In the genomic region with DNA sequence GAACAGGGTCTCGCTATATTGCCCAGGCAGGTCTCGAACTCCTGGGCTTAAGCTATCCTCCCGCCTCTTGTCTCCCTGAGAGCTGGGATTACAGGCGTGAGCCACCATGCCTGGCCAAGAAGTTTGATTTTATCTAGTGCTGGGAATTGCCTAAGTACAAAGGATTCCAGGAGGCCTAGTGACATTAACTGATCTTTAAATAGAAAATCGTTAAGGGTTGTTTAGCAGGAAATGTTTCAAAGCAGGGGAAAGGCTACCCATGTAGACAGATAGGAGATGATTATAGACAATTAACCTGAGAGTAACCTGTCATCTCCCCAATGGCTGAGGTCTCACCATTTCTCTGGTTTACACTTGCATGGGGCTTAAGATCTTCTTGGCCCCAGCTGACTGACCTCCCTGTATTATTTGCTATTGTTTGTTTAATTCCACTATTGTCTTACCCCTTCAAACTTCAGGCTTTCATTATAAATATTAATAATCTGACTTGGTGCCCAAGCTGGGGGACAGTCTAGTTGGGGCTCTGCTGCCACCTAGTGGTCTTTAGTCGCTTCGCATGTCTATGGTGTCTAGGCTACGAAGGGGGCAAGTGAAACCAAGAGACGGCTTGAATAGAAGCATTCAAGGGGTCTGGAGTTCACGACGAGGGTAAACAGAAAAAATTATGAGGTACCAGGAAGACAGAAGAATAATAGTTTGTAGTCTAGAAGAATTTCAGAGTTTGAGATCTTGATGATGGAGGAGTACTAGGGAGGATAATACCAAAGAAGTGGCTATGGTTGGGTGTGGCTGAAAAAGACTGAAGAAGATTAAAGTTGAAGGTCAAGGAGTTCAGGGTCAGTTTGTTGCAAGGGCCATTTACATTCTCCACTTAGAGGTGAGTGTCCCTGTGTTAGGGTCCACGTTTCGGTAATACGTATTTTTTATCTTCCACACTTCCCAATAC, we compare ENCODE assay signal across 8 cellular contexts. TPM values are rescaled to one million over a fixed set of nuclear protein-coding genes. Genes with fewer than 3 reads are reported as not detected.
DNase-seq lines count a peak whose midpoint lies in the region; ATAC-seq and TF ChIP-seq lines count a peak whose summit lies in the region.

No MANE protein-coding gene starts in this region.

- no peak overlapping the region for H3K9ac ChIP-seq in fibroblast of lung (ENCODE audit: insufficient read depth, low read length)

- H3K4me3 Mint-ChIP-seq in activated T-cell treated with anti-CD3 and anti-CD28 coated beads, Interleukin-2, amount 50 U/mL, for 4 hours, result peak overlapping the region; percentile 55
- H3K4me3 Mint-ChIP-seq in nephron progenitor cell, result no peak overlapping the region
- H3K4me3 Mint-ChIP-seq in stimulated activated naive CD8-positive, alpha-beta T cell treated with anti-CD3 and anti-CD28 coated beads, Interleukin-15, amount 100 ng/mL, for 72 hours, result peak overlapping the region; percentile 50 to 61

- H3K9me3 ChIP-seq in fibroblast of lung (ENCODE audit: control insufficient read depth, insufficient read depth, low read depth, low read length), result no peaks in the 10 kb centered on the region

- H3K27ac ChIP-seq in fibroblast of lung (ENCODE audit: insufficient read depth, low read length), result no peak overlapping the region

- peak overlapping the region in 1 of 4 experiments; percentile 10 for H3K4me3 ChIP-seq in fibroblast of lung (replicated peaks in 1 of 4; ENCODE audit: control extremely low read depth in 1 of 4, insufficient read depth in 1 of 4, low read depth in 3 of 4, low read length in 4 of 4)

- no peak overlapping the region for H3K27ac Mint-ChIP-seq in nephron progenitor cell
- H3K27ac Mint-ChIP-seq in stimulated activated naive CD8-positive, alpha-beta T cell treated with anti-CD3 and anti-CD28 coated beads, Interleukin-15, amount 100 ng/mL, for 72 hours, result no peak overlapping the region

- TF ChIP-seq CTCF in AG09319 (IDR thresholded peaks at IDR 0.05; ENCODE audit: low read depth, low read length) (peak; percentile 89), fibroblast of lung (conservative IDR thresholded peaks at IDR 0.05 in 1 of 2, IDR thresholded peaks at IDR 0.05 in 1 of 2; ENCODE audit: low read depth in 1 of 2, low read length in 2 of 2) (peak; percentile 87 to 89), nephron progenitor cell (IDR thresholded peaks at IDR 0.05) (peak; percentile 94)

- H3K27me3 Mint-ChIP-seq in activated T-cell treated with anti-CD3 and anti-CD28 coated beads, Interleukin-2, amount 50 U/mL, for 4 hours (ENCODE audit: low read depth), result peaks cover 20% of the 10 kb centered on the region
- H3K27me3 Mint-ChIP-seq in nephron progenitor cell (ENCODE audit: low read depth, poor library complexity), result peaks cover 21% of the 10 kb centered on the region
- H3K27me3 Mint-ChIP-seq in stimulated activated naive CD8-positive, alpha-beta T cell treated with anti-CD3 and anti-CD28 coated beads, Interleukin-15, amount 100 ng/mL, for 72 hours, result peaks cover 55% of the 10 kb centered on the region

- H3K36me3 ChIP-seq in fibroblast of lung (ENCODE audit: control insufficient read depth, insufficient read depth, low read length), result no peaks in the 10 kb centered on the region

- peak; percentile 72 for ATAC-seq in GM18909 (IDR thresholded peaks at IDR 0.05; ENCODE audit: poor library complexity, unreplicated experiment)
- peak; percentile 73 for ATAC-seq in HG03521 (IDR thresholded peaks at IDR 0.05; ENCODE audit: unreplicated experiment)
- ATAC-seq in activated T-cell treated with anti-CD3 and anti-CD28 coated beads, Interleukin-2, amount 50 U/mL, for 4 hours, result peak; percentile 91
- ATAC-seq in stimulated activated naive CD8-positive, alpha-beta T cell treated with anti-CD3 and anti-CD28 coated beads, Interleukin-15, amount 100 ng/mL, for 72 hours, result peak; percentile 94

- no peaks in the 10 kb centered on the region for H3K27me3 ChIP-seq in fibroblast of lung (ENCODE audit: control insufficient read depth, insufficient read depth, low read length)

- no peaks in the 10 kb centered on the region for H3K79me2 ChIP-seq in fibroblast of lung (ENCODE audit: control insufficient read depth, insufficient read depth, low read length)

- no peaks in the 10 kb centered on the region for H4K20me1 ChIP-seq in fibroblast of lung (ENCODE audit: control insufficient read depth, extremely low read depth, insufficient read depth, low read length)

- no peaks in the 10 kb centered on the region for H3K9me3 Mint-ChIP-seq in activated T-cell treated with anti-CD3 and anti-CD28 coated beads, Interleukin-2, amount 50 U/mL, for 4 hours
- H3K9me3 Mint-ChIP-seq in nephron progenitor cell, result no peaks in the 10 kb centered on the region
- H3K9me3 Mint-ChIP-seq in stimulated activated naive CD8-positive, alpha-beta T cell treated with anti-CD3 and anti-CD28 coated beads, Interleukin-15, amount 100 ng/mL, for 72 hours, result no peaks in the 10 kb centered on the region

- H3K4me1 ChIP-seq in fibroblast of lung (ENCODE audit: control insufficient read depth, extremely low read depth, insufficient read depth, low read length), result peaks cover 3% of the 10 kb centered on the region

- peak overlapping the region; percentile 72 for H3K4me2 ChIP-seq in fibroblast of lung (ENCODE audit: extremely low read depth, insufficient read depth, low read length)

- no peak for DNase-seq in AG09319 (ENCODE audit: extremely low read depth, low read depth)
- peak; percentile 39 for DNase-seq in OCI-M2 (lab: John Stamatoyannopoulos, UW; ENCODE audit: unreplicated experiment)
- DNase-seq in activated T-cell treated with anti-CD3 and anti-CD28 coated beads, Interleukin-2, amount 50 U/mL, for 4 hours, result peak; percentile 51
- peak; percentile 34 to 74 for DNase-seq in fibroblast of lung (ENCODE audit: low read depth in 2 of 2)
- DNase-seq in nephron progenitor cell, result peak; percentile 66
- DNase-seq in stimulated activated naive CD8-positive, alpha-beta T cell treated with anti-CD3 and anti-CD28 coated beads, Interleukin-15, amount 100 ng/mL, for 72 hours, result peak; percentile 59 to 62

- peaks cover 3% of the 10 kb centered on the region for H3K4me1 Mint-ChIP-seq in activated T-cell treated with anti-CD3 and anti-CD28 coated beads, Interleukin-2, amount 50 U/mL, for 4 hours (ENCODE audit: low read depth)
- peaks cover 15% of the 10 kb centered on the region for H3K4me1 Mint-ChIP-seq in nephron progenitor cell
- H3K4me1 Mint-ChIP-seq in stimulated activated naive CD8-positive, alpha-beta T cell treated with anti-CD3 and anti-CD28 coated beads, Interleukin-15, amount 100 ng/mL, for 72 hours, result peaks cover 6% of the 10 kb centered on the region

- H2AFZ ChIP-seq in fibroblast of lung (ENCODE audit: low read length), result peak overlapping the region; percentile 1

- no peaks in the 10 kb centered on the region for H3K36me3 Mint-ChIP-seq in activated T-cell treated with anti-CD3 and anti-CD28 coated beads, Interleukin-2, amount 50 U/mL, for 4 hours (ENCODE audit: insufficient read depth)
- no peaks in the 10 kb centered on the region for H3K36me3 Mint-ChIP-seq in nephron progenitor cell (ENCODE audit: low read depth)

RNA-seq across cellular contexts. Expression of a gene that starts 40.4 kb away (rescaled TPM):
- total RNA-seq in activated T-cell treated with anti-CD3 and anti-CD28 coated beads, Interleukin-2, amount 50 U/mL, for 4 hours, result 10 to 100 TPM; 12.5 to 14.7 (median 13.4) TPM
- 19.0 and 25.8 TPM in 2 replicates for total RNA-seq in fibroblast of lung
- polyA plus RNA-seq in fibroblast of lung, result 24.0 and 29.7 TPM in 2 replicates
- 13.7 and 16.8 TPM in 2 replicates for polyA plus RNA-seq in fibroblast of lung (2012)
- polyA minus RNA-seq in fibroblast of lung (ENCODE audit: low replicate concordance), result 1.6 TPM in 1 of 2 replicates, not detected in the other

RNA-seq across cellular contexts. Expression of a gene that starts 57.3 kb away (rescaled TPM):
- total RNA-seq in activated T-cell treated with anti-CD3 and anti-CD28 coated beads, Interleukin-2, amount 50 U/mL, for 4 hours, result not detected
- not detected in 2 replicates for total RNA-seq in fibroblast of lung
- not detected in 2 replicates for polyA plus RNA-seq in fibroblast of lung
- polyA plus RNA-seq in fibroblast of lung (2012), result not detected in 2 replicates
- not detected in 2 replicates for polyA minus RNA-seq in fibroblast of lung (ENCODE audit: low replicate concordance)
